18 cellular contexts compared by ENCODE assay signal in the genomic region with DNA sequence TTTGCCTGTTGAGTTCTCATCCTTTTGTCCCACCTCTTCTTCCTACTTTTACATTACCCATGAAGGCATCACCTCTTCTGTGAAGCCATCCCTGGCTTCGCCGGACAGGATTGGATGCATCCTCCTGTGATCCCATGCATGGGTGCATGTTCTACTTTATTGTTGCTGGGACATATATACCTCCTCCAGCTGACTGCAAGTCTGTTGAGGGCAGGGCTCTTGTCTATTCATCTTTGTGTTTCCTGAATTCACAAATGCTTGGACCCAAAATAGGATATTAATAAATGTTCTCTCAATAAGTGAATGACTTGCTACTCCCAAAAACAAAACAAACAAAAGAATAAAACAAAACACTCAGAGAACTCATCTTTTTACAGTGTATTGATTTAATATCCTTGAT. TPM values are rescaled to one million over a fixed set of nuclear protein-coding genes. Genes with fewer than 3 reads are reported as not detected.
"Had no signal": no experiment of that assay in that cellular context is flagged by ENCODE, and none has a peak within 500 bp of the region (broad histone marks: within the 10 kb centered on the region; RNA-seq: fewer than 3 reads in every experiment).

No MANE protein-coding gene starts in this region.

- H3K4me1 ChIP-seq: colonic mucosa had no signal

- H3K27ac ChIP-seq: colonic mucosa, esophagus muscularis mucosa, gastrocnemius medialis, left lung, sigmoid colon, thyroid gland, upper lobe of right lung had no signal

- H3K4me3 ChIP-seq: colonic mucosa, esophagus muscularis mucosa, gastrocnemius medialis, left lung, lung, sigmoid colon, thyroid gland, upper lobe of right lung had no signal

- H3K27me3 Mint-ChIP-seq: activated naive CD8-positive, alpha-beta T cell treated with anti-CD3 and anti-CD28 coated beads, Interleukin-2, amount 10 ng/mL, durations not matched to agents 7 days and 5 days had no signal

- DNase-seq: activated naive CD8-positive, alpha-beta T cell treated with anti-CD3 and anti-CD28 coated beads, Interleukin-2, amount 10 ng/mL, durations not matched to agents 7 days and 5 days; amygdala; colonic mucosa; gastrocnemius medialis; hippocampal formation; kidney glomerular epithelial cell; left lung; naive B cell; sigmoid colon; stimulated activated CD4-positive, alpha-beta T cell treated with anti-CD3 and anti-CD28 coated beads, Interleukin-4, amount 100 ng/mL, for 1 hour; stimulated activated naive CD4-positive, alpha-beta T cell; T-helper 17 cell; thyroid gland; upper lobe of right lung had no signal

- H3K9me3 ChIP-seq: colonic mucosa, esophagus muscularis mucosa, gastrocnemius medialis, left lung, sigmoid colon, thyroid gland, upper lobe of right lung had no signal

- H3K4me3 Mint-ChIP-seq: activated naive CD8-positive, alpha-beta T cell treated with anti-CD3 and anti-CD28 coated beads, Interleukin-2, amount 10 ng/mL, durations not matched to agents 7 days and 5 days; T-helper 17 cell had no signal

- H3K27ac Mint-ChIP-seq: activated naive CD8-positive, alpha-beta T cell treated with anti-CD3 and anti-CD28 coated beads, Interleukin-2, amount 10 ng/mL, durations not matched to agents 7 days and 5 days; T-helper 17 cell had no signal

- H3K36me3 Mint-ChIP-seq: naive B cell had no signal

- H3K27me3 ChIP-seq: colonic mucosa, thyroid gland had no signal

- H3K9me3 Mint-ChIP-seq: activated naive CD8-positive, alpha-beta T cell treated with anti-CD3 and anti-CD28 coated beads, Interleukin-2, amount 10 ng/mL, durations not matched to agents 7 days and 5 days; naive B cell had no signal

- H3K36me3 ChIP-seq: colonic mucosa, esophagus muscularis mucosa, gastrocnemius medialis, left lung, sigmoid colon, thyroid gland, upper lobe of right lung had no signal

- ATAC-seq: activated CD4-positive, CD25-positive, alpha-beta regulatory T cell treated with anti-CD3 and anti-CD28 coated beads, Interleukin-2, amount 50 U/mL, for 24 hours; gastrocnemius medialis; left lung; T-helper 17 cell; upper lobe of right lung had no signal

RNA-seq across cellular contexts. Expression of gene MYB, which starts 5.1 kb away (rescaled TPM):
- total RNA-seq: renal cortical epithelial cell had no signal
